ENCODE assay signal across 11 cellular contexts in the genomic region with DNA sequence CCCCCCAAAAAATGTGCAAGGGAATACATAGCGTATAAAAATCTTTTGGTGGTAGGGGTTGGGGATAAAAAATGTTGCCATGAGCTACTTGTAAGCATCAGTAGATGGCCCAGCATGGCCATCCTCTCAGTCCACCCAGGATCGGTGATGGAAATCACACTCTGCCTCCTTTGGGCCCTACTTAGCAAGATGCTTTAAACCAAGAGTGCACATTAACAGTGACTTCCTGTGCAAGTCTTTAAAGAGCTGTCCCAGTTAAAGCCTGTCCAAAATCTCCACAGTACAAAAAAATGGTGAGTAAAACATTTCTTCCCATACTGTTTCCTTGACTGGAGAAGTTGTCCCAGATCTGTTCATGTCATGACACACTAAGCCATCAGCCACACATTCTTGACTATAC. TPM values are rescaled to one million over a fixed set of nuclear protein-coding genes. Genes with fewer than 3 reads are reported as not detected.
DNase-seq lines count a peak whose midpoint lies in the region; ATAC-seq lines count a peak whose summit lies in the region.
"Had no signal": no experiment of that assay in that cellular context is flagged by ENCODE, and none has a peak within 500 bp of the region (broad histone marks: within the 10 kb centered on the region; RNA-seq: fewer than 3 reads in every experiment).

No MANE protein-coding gene starts in this region.

- H3K4me3 ChIP-seq in SJCRH30 (no peak overlapping the region), aorta (ENCODE audit: low read length in 2 of 2) (no peak overlapping the region)

- H3K27me3 ChIP-seq in SJCRH30 (no peaks in the 10 kb centered on the region), aorta (ENCODE audit: control insufficient read depth in 1 of 2, insufficient read depth in 2 of 2, low read length in 1 of 2) (no peaks in the 10 kb centered on the region)

- H3K9me3 Mint-ChIP-seq in activated CD4-positive, alpha-beta T cell treated with anti-CD3 and anti-CD28 coated beads, Interleukin-2, amount 10 ng/mL, durations not matched to agents 24 days and 14 days = peaks cover 4% of the 10 kb centered on the region
- H3K9me3 Mint-ChIP-seq in activated T-helper 17 cell treated with anti-CD3 and anti-CD28 coated beads, Interleukin-2, amount 50 U/mL, for 72 hours = no peaks in the 10 kb centered on the region
- H3K9me3 Mint-ChIP-seq in stimulated activated effector memory CD8-positive, alpha-beta T cell treated with anti-CD3 and anti-CD28 coated beads, Interleukin-12 subunit alpha, Interleukin-12 subunit beta, amount 100 ng/mL, for 72 hours = no peaks in the 10 kb centered on the region

- H3K27ac ChIP-seq in SJCRH30 (no peak overlapping the region), aorta (ENCODE audit: low read depth in 1 of 2, low read length in 2 of 2) (no peak overlapping the region)

- no peaks in the 10 kb centered on the region for H3K4me1 ChIP-seq in SJCRH30
- H3K4me1 ChIP-seq in aorta (ENCODE audit: control insufficient read depth in 1 of 2, insufficient read depth in 2 of 2, low read length in 2 of 2) = peaks cover 7 to 12% of the 10 kb centered on the region in 2 donors

- ATAC-seq in HG03378 (IDR thresholded peaks at IDR 0.05; ENCODE audit: unreplicated experiment) (peak; percentile 34), aorta (ENCODE audit: low FRiP score) (no peak)
- ATAC-seq in activated T-helper 17 cell treated with anti-CD3 and anti-CD28 coated beads, Interleukin-2, amount 50 U/mL, for 72 hours (replicated peaks) = peak; percentile 12
- peak; percentile 40 for ATAC-seq in stimulated activated effector memory CD8-positive, alpha-beta T cell treated with anti-CD3 and anti-CD28 coated beads, Interleukin-12 subunit alpha, Interleukin-12 subunit beta, amount 100 ng/mL, for 72 hours

- H3K27ac Mint-ChIP-seq in activated CD4-positive, alpha-beta T cell treated with anti-CD3 and anti-CD28 coated beads, Interleukin-2, amount 10 ng/mL, durations not matched to agents 24 days and 14 days = peak overlapping the region; percentile 96
- peak overlapping the region; percentile 94 for H3K27ac Mint-ChIP-seq in activated T-helper 17 cell treated with anti-CD3 and anti-CD28 coated beads, Interleukin-2, amount 50 U/mL, for 72 hours
- H3K27ac Mint-ChIP-seq in stimulated activated effector memory CD8-positive, alpha-beta T cell treated with anti-CD3 and anti-CD28 coated beads, Interleukin-12 subunit alpha, Interleukin-12 subunit beta, amount 100 ng/mL, for 72 hours = peak overlapping the region; percentile 94

- 90 to 98% methylated on average over 2 of the region's 2 CpGs for WGBS in aorta, 2 donors

- no peaks in the 10 kb centered on the region for H3K36me3 ChIP-seq in SJCRH30
- H3K36me3 ChIP-seq in aorta (ENCODE audit: control insufficient read depth in 1 of 2, insufficient read depth in 2 of 2, low read length in 1 of 2) = no peaks in the 10 kb centered on the region

- H3K36me3 Mint-ChIP-seq in activated CD4-positive, alpha-beta T cell treated with anti-CD3 and anti-CD28 coated beads, Interleukin-2, amount 10 ng/mL, durations not matched to agents 24 days and 14 days (ENCODE audit: low read depth) = peaks cover 39% of the 10 kb centered on the region
- H3K36me3 Mint-ChIP-seq in activated T-helper 17 cell treated with anti-CD3 and anti-CD28 coated beads, Interleukin-2, amount 50 U/mL, for 72 hours (ENCODE audit: low read depth) = peaks cover 65% of the 10 kb centered on the region
- peaks cover 72% of the 10 kb centered on the region for H3K36me3 Mint-ChIP-seq in stimulated activated effector memory CD8-positive, alpha-beta T cell treated with anti-CD3 and anti-CD28 coated beads, Interleukin-12 subunit alpha, Interleukin-12 subunit beta, amount 100 ng/mL, for 72 hours

- DNase-seq in activated CD4-positive, alpha-beta T cell treated with anti-CD3 and anti-CD28 coated beads, Interleukin-2, amount 10 ng/mL, durations not matched to agents 24 days and 14 days = peak; percentile 70
- DNase-seq in activated CD4-positive, alpha-beta T cell treated with anti-CD3 and anti-CD28 coated beads, Interleukin-2, amount 50 U/mL, for 1 hour = no peak
- DNase-seq in stimulated activated effector memory CD8-positive, alpha-beta T cell treated with anti-CD3 and anti-CD28 coated beads, Interleukin-12 subunit alpha, Interleukin-12 subunit beta, amount 100 ng/mL, for 72 hours (ENCODE audit: low spot score in 2 of 2) = no peak
- DNase-seq in C1 segment of cervical spinal cord (lab: John Stamatoyannopoulos, UW) (no peak), SJCRH30 (no peak), aorta (no peak)
- DNase-seq: NCI-H748 treated with DMSO at 0.1 percent for 48 hours; stimulated activated CD4-positive, alpha-beta T cell treated with anti-CD3 and anti-CD28 coated beads, Interleukin-4, amount 100 ng/mL, for 24 hours; trophoblast cell had no signal

- H3K9me3 ChIP-seq in SJCRH30 (replicated peaks) = no peaks in the 10 kb centered on the region
- H3K9me3 ChIP-seq in aorta (ENCODE audit: control insufficient read depth, low read length) = no peaks in the 10 kb centered on the region

- H3K27me3 Mint-ChIP-seq in activated CD4-positive, alpha-beta T cell treated with anti-CD3 and anti-CD28 coated beads, Interleukin-2, amount 10 ng/mL, durations not matched to agents 24 days and 14 days = no peaks in the 10 kb centered on the region
- no peaks in the 10 kb centered on the region for H3K27me3 Mint-ChIP-seq in activated T-helper 17 cell treated with anti-CD3 and anti-CD28 coated beads, Interleukin-2, amount 50 U/mL, for 72 hours

- peaks cover 73% of the 10 kb centered on the region for H3K4me1 Mint-ChIP-seq in activated CD4-positive, alpha-beta T cell treated with anti-CD3 and anti-CD28 coated beads, Interleukin-2, amount 10 ng/mL, durations not matched to agents 24 days and 14 days
- peaks cover 60% of the 10 kb centered on the region for H3K4me1 Mint-ChIP-seq in activated T-helper 17 cell treated with anti-CD3 and anti-CD28 coated beads, Interleukin-2, amount 50 U/mL, for 72 hours
- peaks cover 87% of the 10 kb centered on the region for H3K4me1 Mint-ChIP-seq in stimulated activated effector memory CD8-positive, alpha-beta T cell treated with anti-CD3 and anti-CD28 coated beads, Interleukin-12 subunit alpha, Interleukin-12 subunit beta, amount 100 ng/mL, for 72 hours

- intact Hi-C loops in activated CD4-positive, alpha-beta T cell treated with anti-CD3 and anti-CD28 coated beads, Interleukin-2, amount 10 ng/mL, durations not matched to agents 24 days and 14 days (cut with micrococcal nuclease) = loop anchor here (2.0 kb wide), 1 partner anchor 52 kb away; no protein-coding TSS in a partner anchor
- intact Hi-C loops in aorta (cut with DNase I) = no loop called here

- peak overlapping the region; percentile 82 for H3K4me3 Mint-ChIP-seq in activated CD4-positive, alpha-beta T cell treated with anti-CD3 and anti-CD28 coated beads, Interleukin-2, amount 10 ng/mL, durations not matched to agents 24 days and 14 days
- peak overlapping the region; percentile 90 for H3K4me3 Mint-ChIP-seq in activated T-helper 17 cell treated with anti-CD3 and anti-CD28 coated beads, Interleukin-2, amount 50 U/mL, for 72 hours
- peak overlapping the region; percentile 82 for H3K4me3 Mint-ChIP-seq in stimulated activated effector memory CD8-positive, alpha-beta T cell treated with anti-CD3 and anti-CD28 coated beads, Interleukin-12 subunit alpha, Interleukin-12 subunit beta, amount 100 ng/mL, for 72 hours

RNA-seq across cellular contexts. Expression of gene ANKRD44, which starts 18.0 kb away (rescaled TPM):
- total RNA-seq in activated CD4-positive, alpha-beta T cell treated with anti-CD3 and anti-CD28 coated beads, Interleukin-2, amount 10 ng/mL, durations not matched to agents 24 days and 14 days = 130 and 147 TPM in 2 replicates
- total RNA-seq in activated T-helper 17 cell treated with anti-CD3 and anti-CD28 coated beads, Interleukin-2, amount 50 U/mL, for 72 hours = 100 to 1,000 TPM; 131 to 154 TPM
- total RNA-seq in SJCRH30 (2014; rRNA removed; shearing (Covaris generic)) = 0.48 and 0.85 TPM in 2 replicates
- total RNA-seq in aorta = 10 to 100 TPM; 53.3 to 62.6 TPM
- polyA plus RNA-seq in aorta = 10 to 100 TPM in 1 of 2 donors, 1 to 10 TPM in 1; 4.5 to 14.4 TPM

Comparison
In these comparisons a context has a peak if more than half of its experiments do, and no peak if none do; other contexts are left out.
1. RNA of gene ANKRD44, which starts 18.0 kb away (total RNA-seq): 131 to 154 TPM in activated T-helper 17 cell treated with anti-CD3 and anti-CD28 coated beads, Interleukin-2, amount 50 U/mL, for 72 hours, 130 to 147 TPM in activated CD4-positive, alpha-beta T cell treated with anti-CD3 and anti-CD28 coated beads, Interleukin-2, amount 10 ng/mL, durations not matched to agents 24 days and 14 days and 53.3 to 62.6 TPM in aorta; 0.48 to 0.85 TPM in SJCRH30; every median in the first group is over 10 times any median in the second.
2. Peak in every context shown above with its lines, with median percentiles within 50 percentile points of each other: H3K27ac Mint-ChIP-seq and H3K4me3 Mint-ChIP-seq.